11 cellular contexts compared by ENCODE assay signal in genomic region chr16:69017036-69017783, GRCh38.
A peak's percentile ranks its signal among the peaks of the same experiment; 100 is the strongest.
DNase-seq lines count a peak whose midpoint lies in the region; ATAC-seq and TF ChIP-seq lines count a peak whose summit lies in the region.
"Had no signal": no experiment of that assay in that cellular context is flagged by ENCODE, and none has a peak within 500 bp of the region (broad histone marks: within the 10 kb centered on the region; RNA-seq: fewer than 3 reads in every experiment).

No MANE protein-coding gene starts in this region.

- CTCF ChIA-PET in activated CD8-positive, alpha-beta memory T cell treated with anti-CD3 and anti-CD28 coated beads, Interleukin-2, amount 10 ng/mL, durations not matched to agents 7 days and 5 days (lab: Charles Lee): interaction anchor here (1.4 kb wide), 1 partner anchor 8 kb away, joined by 4 read pairs; no protein-coding TSS in a partner anchor

- H3K27ac Mint-ChIP-seq in stimulated activated naive CD8-positive, alpha-beta T cell treated with anti-CD3 and anti-CD28 coated beads, Interleukin-15, Interleukin-2, amounts not matched to agents 100 ng/mL and 50 ng/mL, for 24 hours: peak overlapping the region; percentile 3
- no peak overlapping the region for H3K27ac Mint-ChIP-seq in activated CD8-positive, alpha-beta memory T cell treated with anti-CD3 and anti-CD28 coated beads, Interleukin-2, amount 10 ng/mL, durations not matched to agents 7 days and 5 days

- H3K9me3 ChIP-seq in adrenal gland (replicated peaks in 1 of 3): no peaks in the 10 kb centered on the region

- no peaks in the 10 kb centered on the region for H3K27me3 ChIP-seq in adrenal gland

- no peak overlapping the region for H3K4me3 ChIP-seq in adrenal gland

- ATAC-seq in stimulated activated naive CD8-positive, alpha-beta T cell treated with anti-CD3 and anti-CD28 coated beads, Interleukin-15, Interleukin-2, amounts not matched to agents 100 U/mL and 50 U/mL, for 24 hours: no peak
- ATAC-seq in GM19395 (IDR thresholded peaks at IDR 0.05; ENCODE audit: unreplicated experiment) (no peak), GM18511 (IDR thresholded peaks at IDR 0.05; ENCODE audit: unreplicated experiment) (no peak), GM19328 (IDR thresholded peaks at IDR 0.05; ENCODE audit: unreplicated experiment) (no peak)
- ATAC-seq in activated CD8-positive, alpha-beta memory T cell treated with anti-CD3 and anti-CD28 coated beads, Interleukin-2, amount 10 ng/mL, durations not matched to agents 7 days and 5 days: no peak

- H3K4me1 Mint-ChIP-seq in stimulated activated naive CD8-positive, alpha-beta T cell treated with anti-CD3 and anti-CD28 coated beads, Interleukin-15, Interleukin-2, amounts not matched to agents 100 ng/mL and 50 ng/mL, for 24 hours (ENCODE audit: low read depth): peaks cover 10% of the 10 kb centered on the region
- peaks cover 3% of the 10 kb centered on the region for H3K4me1 Mint-ChIP-seq in activated CD8-positive, alpha-beta memory T cell treated with anti-CD3 and anti-CD28 coated beads, Interleukin-2, amount 10 ng/mL, durations not matched to agents 7 days and 5 days

- WGBS in adrenal gland, 4 donors: 55 to 74% (median 69%) methylated on average over 2 of the region's 2 CpGs

- no peaks in the 10 kb centered on the region for H3K27me3 Mint-ChIP-seq in stimulated activated naive CD8-positive, alpha-beta T cell treated with anti-CD3 and anti-CD28 coated beads, Interleukin-15, Interleukin-2, amounts not matched to agents 100 ng/mL and 50 ng/mL, for 24 hours
- H3K27me3 Mint-ChIP-seq in activated CD8-positive, alpha-beta memory T cell treated with anti-CD3 and anti-CD28 coated beads, Interleukin-2, amount 10 ng/mL, durations not matched to agents 7 days and 5 days: no peaks in the 10 kb centered on the region

- intact Hi-C loops in adrenal gland (cut with DNase I): no loop called here

- no peak for TF ChIP-seq CTCF in adrenal gland (IDR thresholded peaks at IDR 0.05)

- no peaks in the 10 kb centered on the region for H3K9me3 Mint-ChIP-seq in stimulated activated naive CD8-positive, alpha-beta T cell treated with anti-CD3 and anti-CD28 coated beads, Interleukin-15, Interleukin-2, amounts not matched to agents 100 ng/mL and 50 ng/mL, for 24 hours
- no peaks in the 10 kb centered on the region for H3K9me3 Mint-ChIP-seq in activated CD8-positive, alpha-beta memory T cell treated with anti-CD3 and anti-CD28 coated beads, Interleukin-2, amount 10 ng/mL, durations not matched to agents 7 days and 5 days (ENCODE audit: low read depth)

- no peak for TF ChIP-seq POLR2A in adrenal gland (IDR thresholded peaks at IDR 0.05)

- no peaks in the 10 kb centered on the region for H3K36me3 ChIP-seq in adrenal gland (replicated peaks in 1 of 2)
- H3K36me3 ChIP-seq: WERI-Rb-1 had no signal

- H3K4me1 ChIP-seq in adrenal gland (replicated peaks in 1 of 2): peaks cover 0 to 8% of the 10 kb centered on the region in 2 donors

- peak overlapping the region in 3 of 5 donors; percentile 2 to 33 (median 14) for H3K27ac ChIP-seq in adrenal gland
- H3K27ac ChIP-seq: WERI-Rb-1 had no signal

- H3K36me3 Mint-ChIP-seq in stimulated activated naive CD8-positive, alpha-beta T cell treated with anti-CD3 and anti-CD28 coated beads, Interleukin-15, Interleukin-2, amounts not matched to agents 100 ng/mL and 50 ng/mL, for 24 hours (ENCODE audit: low read depth): peaks cover 32% of the 10 kb centered on the region
- peaks cover 2% of the 10 kb centered on the region for H3K36me3 Mint-ChIP-seq in activated CD8-positive, alpha-beta memory T cell treated with anti-CD3 and anti-CD28 coated beads, Interleukin-2, amount 10 ng/mL, durations not matched to agents 7 days and 5 days

- no peak for DNase-seq in stimulated activated naive CD8-positive, alpha-beta T cell treated with anti-CD3 and anti-CD28 coated beads, Interleukin-15, Interleukin-2, amounts not matched to agents 100 U/mL and 50 U/mL, for 24 hours
- DNase-seq in adrenal gland (peak in 4 of 7 donors; percentile 21 to 54 (median 26)), glomerular visceral epithelial cell (ENCODE audit: extremely low spot score) (peak; percentile 74)
- DNase-seq in activated CD8-positive, alpha-beta memory T cell treated with anti-CD3 and anti-CD28 coated beads, Interleukin-2, amount 10 ng/mL, durations not matched to agents 7 days and 5 days: no peak
- DNase-seq: central memory CD4-positive, alpha-beta T cell; COR-L47; WERI-Rb-1 had no signal

- no peak overlapping the region for H3K4me3 Mint-ChIP-seq in stimulated activated naive CD8-positive, alpha-beta T cell treated with anti-CD3 and anti-CD28 coated beads, Interleukin-15, Interleukin-2, amounts not matched to agents 100 ng/mL and 50 ng/mL, for 24 hours
- H3K4me3 Mint-ChIP-seq in activated CD8-positive, alpha-beta memory T cell treated with anti-CD3 and anti-CD28 coated beads, Interleukin-2, amount 10 ng/mL, durations not matched to agents 7 days and 5 days: no peak overlapping the region

Comparison
In these comparisons a context has a peak if more than half of its experiments do, and no peak if none do; other contexts are left out.
1. DNase-seq: peak in adrenal gland (4 of 7) and glomerular visceral epithelial cell (single experiment); none in stimulated activated naive CD8-positive, alpha-beta T cell treated with anti-CD3 and anti-CD28 coated beads, Interleukin-15, Interleukin-2, amounts not matched to agents 100 U/mL and 50 U/mL, for 24 hours (single experiment) and activated CD8-positive, alpha-beta memory T cell treated with anti-CD3 and anti-CD28 coated beads, Interleukin-2, amount 10 ng/mL, durations not matched to agents 7 days and 5 days (single experiment).